In genomic region chr11:1571760-1572199, GRCh38 we compare ENCODE assay signal across 1 cellular context.
TF ChIP-seq lines count a peak whose summit lies in the region.

No MANE protein-coding gene starts in this region.

TF ChIP-seq in HepG2, 621 proteins besides CTCF, POLR2A, EP300 and RAD21:
- TF ChIP-seq ATM (IDR thresholded peaks at IDR 0.05; ENCODE audit: borderline replicate concordance) (no peak), ZNF335 (CRISPR knock-in tag; IDR thresholded peaks at IDR 0.05) (no peak), YY1 (IDR thresholded peaks at IDR 0.05; ENCODE audit: insufficient read depth, insufficient replicate concordance, low read depth, low read length) (no peak), CBX1 (IDR thresholded peaks at IDR 0.05; ENCODE audit: low read depth) (no peak), CENPBD1 (CRISPR knock-in tag; IDR thresholded peaks at IDR 0.05; ENCODE audit: borderline replicate concordance, low read depth) (no peak), GMEB2 (CRISPR knock-in tag; IDR thresholded peaks at IDR 0.05; ENCODE audit: low read depth) (no peak), RFXANK (CRISPR knock-in tag; IDR thresholded peaks at IDR 0.05) (no peak), PPARG (CRISPR knock-in tag; conservative IDR thresholded peaks at IDR 0.05) (no peak), ZNF333 (CRISPR knock-in tag; IDR thresholded peaks at IDR 0.05; ENCODE audit: borderline replicate concordance) (no peak), DR1 (CRISPR knock-in tag; IDR thresholded peaks at IDR 0.05) (no peak), SRF (IDR thresholded peaks at IDR 0.05; ENCODE audit: low read depth, low read length) (no peak), KAT7 (CRISPR knock-in tag; IDR thresholded peaks at IDR 0.05; ENCODE audit: borderline replicate concordance) (no peak), ZNF891 (CRISPR knock-in tag; IDR thresholded peaks at IDR 0.05) (no peak), E2F1 (CRISPR knock-in tag; IDR thresholded peaks at IDR 0.05) (no peak), ZNF691 (CRISPR knock-in tag; IDR thresholded peaks at IDR 0.05; ENCODE audit: borderline replicate concordance, low read depth) (no peak)
